ENCODE assay signal across 3 cellular contexts in the genomic region with DNA sequence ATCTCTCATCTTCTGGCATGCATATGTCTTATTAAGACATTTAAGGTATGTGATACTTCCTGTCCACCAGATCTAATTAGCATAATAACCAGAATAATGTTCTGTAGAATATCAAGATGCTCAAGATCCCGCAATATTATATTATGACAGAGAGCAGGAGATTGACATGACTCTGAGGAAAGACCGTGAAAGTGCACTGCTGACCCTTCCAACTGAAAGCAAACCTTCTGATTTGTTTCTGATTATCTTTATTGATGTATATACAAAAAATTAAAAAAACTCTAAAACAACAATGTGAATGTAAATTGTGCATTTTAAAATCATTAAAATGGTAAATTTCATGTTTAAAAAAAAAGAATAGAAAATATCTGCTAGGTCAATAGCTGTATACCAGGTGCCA.
"Had no signal": no experiment of that assay in that cellular context is flagged by ENCODE, and none has a peak within 500 bp of the region (broad histone marks: within the 10 kb centered on the region; RNA-seq: fewer than 3 reads in every experiment).

No MANE protein-coding gene starts in this region.

- ATAC-seq: GM12878 had no signal

- DNase-seq: GDM1, GF-D8 had no signal

- H3K4me3 ChIP-seq: GM12878 had no signal
